In the genomic region with DNA sequence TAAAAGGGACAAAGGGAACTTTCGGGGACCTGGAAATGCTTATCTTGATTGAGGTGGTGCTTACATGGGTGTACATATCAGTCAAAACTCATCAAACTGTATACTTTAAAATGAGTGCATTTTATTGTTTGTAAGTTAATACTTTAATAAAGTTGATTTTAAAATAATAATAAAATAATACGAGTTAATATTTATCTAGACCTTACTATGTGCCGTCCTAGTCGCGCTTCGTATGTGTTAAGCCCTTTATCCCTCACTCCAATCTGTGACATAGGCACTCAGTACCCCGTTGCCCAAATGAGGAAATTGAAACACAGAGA, we compare ENCODE assay signal across 2 cellular contexts.
TF ChIP-seq lines count a peak whose summit lies in the region.

No MANE protein-coding gene starts in this region.

TF ChIP-seq in IMR-90, 13 proteins besides CTCF, POLR2A, EP300 and RAD21:
- TF ChIP-seq RCOR1 (IDR thresholded peaks at IDR 0.05; ENCODE audit: insufficient replicate concordance, low read length): no peak
- TF ChIP-seq RFX5 (IDR thresholded peaks at IDR 0.05; ENCODE audit: low read depth, low read length): no peak
- TF ChIP-seq, protein P1, sequence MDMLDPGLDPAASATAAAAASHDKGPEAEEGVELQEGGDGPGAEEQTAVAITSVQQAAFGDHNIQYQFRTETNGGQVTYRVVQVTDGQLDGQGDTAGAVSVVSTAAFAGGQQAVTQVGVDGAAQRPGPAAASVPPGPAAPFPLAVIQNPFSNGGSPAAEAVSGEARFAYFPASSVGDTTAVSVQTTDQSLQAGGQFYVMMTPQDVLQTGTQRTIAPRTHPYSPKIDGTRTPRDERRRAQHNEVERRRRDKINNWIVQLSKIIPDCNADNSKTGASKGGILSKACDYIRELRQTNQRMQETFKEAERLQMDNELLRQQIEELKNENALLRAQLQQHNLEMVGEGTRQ (IDR thresholded peaks at IDR 0.05; ENCODE audit: low read depth, low read length): no peak

TF ChIP-seq in H1, 55 proteins besides CTCF, POLR2A, EP300 and RAD21:
- TF ChIP-seq KDM4A (IDR thresholded peaks at IDR 0.05; ENCODE audit: low read depth, low read length, severe bottlenecking) (no peak), GTF2F1 (IDR thresholded peaks at IDR 0.05; ENCODE audit: borderline replicate concordance, low read depth, low read length) (no peak), SRF (IDR thresholded peaks at IDR 0.05; ENCODE audit: low read depth, low read length) (no peak), BCL11A (IDR thresholded peaks at IDR 0.05; ENCODE audit: low read depth in 2 of 2, low read length in 2 of 2) (no peak), ATF2 (IDR thresholded peaks at IDR 0.05; ENCODE audit: low read length) (no peak), SIRT6 (IDR thresholded peaks at IDR 0.05; ENCODE audit: low read length) (no peak), YY1 (IDR thresholded peaks at IDR 0.05; ENCODE audit: low read depth, low read length) (no peak), TBP (IDR thresholded peaks at IDR 0.05; ENCODE audit: low read depth, low read length) (no peak), NANOG (IDR thresholded peaks at IDR 0.05; ENCODE audit: insufficient read depth, low read depth, low read length, poor library complexity, severe bottlenecking) (no peak), CHD2 (IDR thresholded peaks at IDR 0.05; ENCODE audit: low read length) (no peak)
